ENCODE assay signal across 13 cellular contexts in genomic region chr9:94175669-94176068, GRCh38.
DNase-seq lines count a peak whose midpoint lies in the region; ATAC-seq and TF ChIP-seq lines count a peak whose summit lies in the region.
"Had no signal": no experiment of that assay in that cellular context is flagged by ENCODE, and none has a peak within 500 bp of the region (broad histone marks: within the 10 kb centered on the region; RNA-seq: fewer than 3 reads in every experiment).

No MANE protein-coding gene starts in this region.

- peaks cover 63% of the 10 kb centered on the region for H3K4me1 Mint-ChIP-seq in central memory CD8-positive, alpha-beta T cell
- H3K4me1 Mint-ChIP-seq in naive thymus-derived CD4-positive, alpha-beta T cell: peaks cover 37 to 88% (median 79%) of the 10 kb centered on the region in 7 donors

- H3K9ac ChIP-seq in BLaER1 treated with 17β-estradiol and CSF1 and Interleukin-3, amounts not matched to agents 10 nM and 100 nM: peak overlapping the region in 3 of 11 experiments; percentile 12 to 49 (median 28); a peak in 3 of 22 replicates

- no peaks in the 10 kb centered on the region for H3K27me3 ChIP-seq in BLaER1 treated with 17β-estradiol and CSF1 and Interleukin-3, amounts not matched to agents 10 nM and 100 nM
- H3K27me3 ChIP-seq in naive thymus-derived CD4-positive, alpha-beta T cell (ENCODE audit: control insufficient read depth in 2 of 2, insufficient read depth in 2 of 2, low read length in 2 of 2): no peaks in the 10 kb centered on the region
- no peaks in the 10 kb centered on the region for H3K27me3 ChIP-seq in upper lobe of right lung
- no peaks in the 10 kb centered on the region for H3K27me3 ChIP-seq in upper lobe of left lung

- no peaks in the 10 kb centered on the region for H3K9me3 Mint-ChIP-seq in central memory CD8-positive, alpha-beta T cell
- H3K9me3 Mint-ChIP-seq in naive thymus-derived CD4-positive, alpha-beta T cell: peaks cover 0 to 1% (median 0%) of the 10 kb centered on the region in 11 donors
- H3K9me3 Mint-ChIP-seq: activated naive CD4-positive, alpha-beta T cell treated with anti-CD3 and anti-CD28 coated beads for 36 hours had no signal

- H3K27ac ChIP-seq in BLaER1 treated with 17β-estradiol and CSF1 and Interleukin-3, amounts not matched to agents 10 nM and 100 nM: peak overlapping the region in 8 of 11 experiments; percentile 0 to 38 (median 18); a peak in 9 of 22 replicates
- H3K27ac ChIP-seq in naive thymus-derived CD4-positive, alpha-beta T cell (ENCODE audit: low read depth, low read length): peak overlapping the region; percentile 24
- H3K27ac ChIP-seq in upper lobe of right lung (no peak overlapping the region), upper lobe of left lung (no peak overlapping the region)

- H3K4me3 Mint-ChIP-seq in central memory CD8-positive, alpha-beta T cell: peak overlapping the region; percentile 57
- peak overlapping the region in 3 of 10 donors; percentile 3 to 60 (median 40) for H3K4me3 Mint-ChIP-seq in naive thymus-derived CD4-positive, alpha-beta T cell
- H3K4me3 Mint-ChIP-seq: activated naive CD4-positive, alpha-beta T cell treated with anti-CD3 and anti-CD28 coated beads for 36 hours had no signal

- POLR2A ChIA-PET in naive thymus-derived CD4-positive, alpha-beta T cell (lab: Charles Lee): no interaction called here

- DNase-seq in HT1080 (ENCODE audit: low read depth) (peak; percentile 65), hepatic stellate cell (ENCODE audit: low spot score) (no peak), HCEC 1CT (no peak), upper lobe of right lung (no peak), upper lobe of left lung (no peak)
- DNase-seq in central memory CD8-positive, alpha-beta T cell (ENCODE audit: low spot score in 2 of 2): no peak
- no peak for DNase-seq in naive thymus-derived CD4-positive, alpha-beta T cell
- DNase-seq: activated CD4-positive, alpha-beta T cell treated with anti-CD3 and anti-CD28 coated beads for 4 hours; activated naive CD4-positive, alpha-beta T cell treated with anti-CD3 and anti-CD28 coated beads for 36 hours; GOT3; stimulated activated CD4-positive, alpha-beta T cell treated with anti-CD3 and anti-CD28 coated beads, Interleukin-4, amount 100 ng/mL, for 24 hours had no signal

- H3K4me3 ChIP-seq in BLaER1 treated with 17β-estradiol and CSF1 and Interleukin-3, amounts not matched to agents 10 nM and 100 nM: peak overlapping the region in 6 of 10 experiments; percentile 19 to 50 (median 34); a peak in 8 of 20 replicates
- no peak overlapping the region for H3K4me3 ChIP-seq in naive thymus-derived CD4-positive, alpha-beta T cell (ENCODE audit: low read length)
- no peak overlapping the region for H3K4me3 ChIP-seq in upper lobe of right lung
- H3K4me3 ChIP-seq in upper lobe of left lung: no peak overlapping the region

- peaks cover 96 to 100% (median 100%) of the 10 kb centered on the region in 11 experiments for H4K20me1 ChIP-seq in BLaER1 treated with 17β-estradiol and CSF1 and Interleukin-3, amounts not matched to agents 10 nM and 100 nM

- ATAC-seq in central memory CD8-positive, alpha-beta T cell (replicated peaks; ENCODE audit: extremely low read depth, poor library complexity, severe bottlenecking): no peak
- no peak for ATAC-seq in naive thymus-derived CD4-positive, alpha-beta T cell
- no peak for ATAC-seq in upper lobe of right lung
- no peak for ATAC-seq in upper lobe of left lung (ENCODE audit: low FRiP score in 2 of 2)
- ATAC-seq: SK-N-SH treated with all-trans-retinoic acid at 6 μM for 48 hours had no signal

- peaks cover 68 to 100% (median 88%) of the 10 kb centered on the region in 11 experiments for H3K36me3 ChIP-seq in BLaER1 treated with 17β-estradiol and CSF1 and Interleukin-3, amounts not matched to agents 10 nM and 100 nM
- H3K36me3 ChIP-seq in naive thymus-derived CD4-positive, alpha-beta T cell (ENCODE audit: control insufficient read depth in 2 of 3, insufficient read depth in 3 of 3, low read length in 3 of 3): peaks cover 0 to 30% (median 5%) of the 10 kb centered on the region in 3 experiments
- H3K36me3 ChIP-seq in upper lobe of right lung: peaks cover 59% of the 10 kb centered on the region
- peaks cover 5 to 63% (median 14%) of the 10 kb centered on the region in 4 donors for H3K36me3 ChIP-seq in upper lobe of left lung

- peaks cover 35% of the 10 kb centered on the region for H3K36me3 Mint-ChIP-seq in central memory CD8-positive, alpha-beta T cell (ENCODE audit: insufficient read depth)
- H3K36me3 Mint-ChIP-seq in naive thymus-derived CD4-positive, alpha-beta T cell: peaks cover 0 to 31% (median 14%) of the 10 kb centered on the region in 5 donors

- H3K27me3 Mint-ChIP-seq in central memory CD8-positive, alpha-beta T cell: no peaks in the 10 kb centered on the region
- H3K27me3 Mint-ChIP-seq in naive thymus-derived CD4-positive, alpha-beta T cell: no peaks in the 10 kb centered on the region

- TF ChIP-seq EP300 in upper lobe of left lung (IDR thresholded peaks at IDR 0.05): no peak

- H3K27ac Mint-ChIP-seq in central memory CD8-positive, alpha-beta T cell (ENCODE audit: low read depth): peak overlapping the region; percentile 88
- peak overlapping the region in 5 of 9 donors; percentile 15 to 82 (median 64) for H3K27ac Mint-ChIP-seq in naive thymus-derived CD4-positive, alpha-beta T cell

- peaks cover 57 to 83% (median 67%) of the 10 kb centered on the region in 10 experiments for H3K4me1 ChIP-seq in BLaER1 treated with 17β-estradiol and CSF1 and Interleukin-3, amounts not matched to agents 10 nM and 100 nM
- peaks cover 30 to 32% of the 10 kb centered on the region in 2 donors for H3K4me1 ChIP-seq in naive thymus-derived CD4-positive, alpha-beta T cell (ENCODE audit: control insufficient read depth in 2 of 2, insufficient read depth in 2 of 2, low read length in 2 of 2)
- H3K4me1 ChIP-seq in upper lobe of right lung (peaks cover 68% of the 10 kb centered on the region), upper lobe of left lung (peaks cover 66 to 85% (median 80%) of the 10 kb centered on the region in 4 donors)

- TF ChIP-seq CTCF in upper lobe of right lung (IDR thresholded peaks at IDR 0.05): no peak
- TF ChIP-seq CTCF in upper lobe of left lung (IDR thresholded peaks at IDR 0.05): no peak

- peak overlapping the region; percentile 62 to 88 (median 76) for H3K4me2 ChIP-seq in BLaER1 treated with 17β-estradiol and CSF1 and Interleukin-3, amounts not matched to agents 10 nM and 100 nM

- intact Hi-C loops in naive thymus-derived CD4-positive, alpha-beta T cell (cut with micrococcal nuclease): no loop called here
- intact Hi-C loops in upper lobe of right lung (cut with DNase I): no loop called here

- no peaks in the 10 kb centered on the region for H3K9me3 ChIP-seq in BLaER1 treated with 17β-estradiol and CSF1 and Interleukin-3, amounts not matched to agents 10 nM and 100 nM (replicated peaks in 1 of 11)
- no peaks in the 10 kb centered on the region for H3K9me3 ChIP-seq in naive thymus-derived CD4-positive, alpha-beta T cell (ENCODE audit: control insufficient read depth in 2 of 3, low read length in 3 of 3)
- H3K9me3 ChIP-seq in upper lobe of right lung (no peaks in the 10 kb centered on the region), upper lobe of left lung (no peaks in the 10 kb centered on the region)

- TF ChIP-seq POLR2A in upper lobe of left lung (IDR thresholded peaks at IDR 0.05): no peak

- CTCF ChIA-PET in naive thymus-derived CD4-positive, alpha-beta T cell (lab: Charles Lee): no interaction called here

- WGBS in upper lobe of left lung, 2 donors: 43 to 44% methylated on average over 5 of the region's 5 CpGs

Comparison
In these comparisons a context has a peak if more than half of its experiments do, and no peak if none do; other contexts are left out.
1. H3K27ac ChIP-seq: peak in BLaER1 treated with 17β-estradiol and CSF1 and Interleukin-3, amounts not matched to agents 10 nM and 100 nM (8 of 11) and naive thymus-derived CD4-positive, alpha-beta T cell (single experiment); none in upper lobe of right lung (single experiment) and upper lobe of left lung (0 of 4).
2. H3K4me3 ChIP-seq: peak in BLaER1 treated with 17β-estradiol and CSF1 and Interleukin-3, amounts not matched to agents 10 nM and 100 nM (6 of 10); none in naive thymus-derived CD4-positive, alpha-beta T cell (single experiment), upper lobe of right lung (single experiment) and upper lobe of left lung (0 of 4).